16 cellular contexts compared by ENCODE assay signal in the genomic region with DNA sequence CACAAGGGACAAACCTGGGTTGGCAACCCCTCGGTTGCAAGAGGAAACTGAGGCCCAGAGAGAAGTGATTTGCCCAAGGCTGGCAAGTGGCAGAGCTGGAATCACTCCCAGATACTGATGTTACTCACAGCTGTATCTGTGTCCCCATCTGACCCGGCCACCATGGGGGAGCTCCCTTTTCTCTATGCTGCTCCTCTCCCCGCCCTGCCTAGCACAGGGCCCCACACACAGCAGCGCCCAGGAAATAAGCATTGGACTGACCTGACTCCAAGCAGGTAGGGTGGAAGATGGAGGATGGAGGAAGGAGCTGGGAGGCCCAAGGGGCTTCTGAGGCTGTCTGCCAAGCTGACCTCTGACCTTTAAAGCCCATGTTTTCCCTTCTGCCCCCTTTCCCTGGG. TPM values are rescaled to one million over a fixed set of nuclear protein-coding genes. Genes with fewer than 3 reads are reported as not detected.
DNase-seq lines count a peak whose midpoint lies in the region; ATAC-seq and TF ChIP-seq lines count a peak whose summit lies in the region.
"Had no signal": no experiment of that assay in that cellular context is flagged by ENCODE, and none has a peak within 500 bp of the region (broad histone marks: within the 10 kb centered on the region; RNA-seq: fewer than 3 reads in every experiment).

No MANE protein-coding gene starts in this region.

- ATAC-seq in RWPE2 (ENCODE audit: low read depth) (no peak), left colon (peak; percentile 22)
- ATAC-seq: CD8-positive, alpha-beta T cell; left lung had no signal

- H3K27ac ChIP-seq in RWPE2 (ENCODE audit: poor library complexity, severe bottlenecking), result peak overlapping the region; percentile 94
- H3K27ac ChIP-seq: left lung had no signal

- no peak for TF ChIP-seq CTCF in RWPE2 (IDR thresholded peaks at IDR 0.05; ENCODE audit: poor library complexity, severe bottlenecking)

- H3K27me3 ChIP-seq in RWPE2 (ENCODE audit: insufficient read depth, poor library complexity, severe bottlenecking), result no peaks in the 10 kb centered on the region

- peaks cover 15% of the 10 kb centered on the region for H3K4me1 ChIP-seq in RWPE2 (ENCODE audit: insufficient read depth, poor library complexity, severe bottlenecking)

- peaks cover 4% of the 10 kb centered on the region; the same call in 1 of the 2 replicates for H3K36me3 ChIP-seq in RWPE2 (ENCODE audit: low read depth)
- H3K36me3 ChIP-seq: left lung, sigmoid colon had no signal

- intact Hi-C loops in left colon (cut with DNase I, micrococcal nuclease), result no loop called here

- no peak overlapping the region for H3K4me3 ChIP-seq in RWPE2 (ENCODE audit: severe bottlenecking)
- H3K4me3 ChIP-seq: left lung, sigmoid colon had no signal

- peak; percentile 40 for DNase-seq in EH (ENCODE audit: low read depth)
- no peak for DNase-seq in RWPE2 (ENCODE audit: low spot score)
- DNase-seq in left colon, result no peak
- no peak for DNase-seq in NOMO-1 treated with DMSO at 0.1 percent for 48 hours (lab: John Stamatoyannopoulos, UW; ENCODE audit: unreplicated experiment)
- no peak for DNase-seq in KG1 (lab: John Stamatoyannopoulos, UW)
- no peak for DNase-seq in CD1c-positive myeloid dendritic cell (ENCODE audit: extremely low spot score)
- DNase-seq: activated CD4-positive, alpha-beta T cell treated with anti-CD3 and anti-CD28 coated beads, Interleukin-2, amount 50 U/mL, for 4 hours; activated T-cell treated with anti-CD3 and anti-CD28 coated beads, Interleukin-2, amount 50 U/mL, for 4 hours; cortex of kidney; HFFc6; left lung; sigmoid colon; stimulated activated CD4-positive, alpha-beta T cell treated with anti-CD3 and anti-CD28 coated beads, Interleukin-2, amount 100 ng/mL, for 48 hours had no signal

- no peaks in the 10 kb centered on the region for H3K9me3 ChIP-seq in RWPE2 (ENCODE audit: severe bottlenecking)
- H3K9me3 ChIP-seq: left lung, sigmoid colon had no signal

RNA-seq across cellular contexts. Expression of a gene that starts 3.0 kb away (rescaled TPM):
- total RNA-seq in left colon, result 100 to 1,000 TPM; 275 to 294 TPM

RNA-seq across cellular contexts. Expression of a gene that starts 13.3 kb away (rescaled TPM):
- total RNA-seq in left colon, result 10 to 100 TPM; 13.1 to 18.6 TPM
- total RNA-seq: activated T-cell treated with anti-CD3 and anti-CD28 coated beads, Interleukin-2, amount 50 U/mL, for 4 hours; CD8-positive, alpha-beta T cell; epithelial cell of proximal tubule; HFFc6; left lung; osteocyte had no signal

RNA-seq across cellular contexts. Expression of a gene that starts 19.6 kb away (rescaled TPM):
- total RNA-seq in left colon, result 10 to 100 TPM in 1 of 2 donors, 1 to 10 TPM in 1; 7.9 to 22.6 TPM

RNA-seq across cellular contexts. Expression of a gene that starts 51.8 kb away (rescaled TPM):
- total RNA-seq in left colon, result 1 to 10 TPM; 2.2 to 2.6 TPM
